Comparison of ENCODE assay signal across 2 cellular contexts in genomic region chrX:19672211-19672814, GRCh38.
TF ChIP-seq lines count a peak whose summit lies in the region.

No MANE protein-coding gene starts in this region.

TF ChIP-seq in IMR-90, 13 proteins besides CTCF, POLR2A, EP300 and RAD21 (continued from another document):
- TF ChIP-seq ELK1 (IDR thresholded peaks at IDR 0.05; ENCODE audit: borderline replicate concordance, low read depth, low read length): no peak
- no peak for TF ChIP-seq RCOR1 (IDR thresholded peaks at IDR 0.05; ENCODE audit: insufficient replicate concordance, low read length)

TF ChIP-seq in K562, 482 proteins besides CTCF, POLR2A, EP300 and RAD21 (continued from another document):
- TF ChIP-seq MAFK (IDR thresholded peaks at IDR 0.05; ENCODE audit: low read length): peak; percentile 40; the same call in 1 of the 2 replicates
- no peak for TF ChIP-seq DDX20 (tag; IDR thresholded peaks at IDR 0.05; ENCODE audit: low read depth)
- no peak for TF ChIP-seq HDAC6 (IDR thresholded peaks at IDR 0.05; ENCODE audit: low read depth, low read length)
- TF ChIP-seq, protein P1, sequence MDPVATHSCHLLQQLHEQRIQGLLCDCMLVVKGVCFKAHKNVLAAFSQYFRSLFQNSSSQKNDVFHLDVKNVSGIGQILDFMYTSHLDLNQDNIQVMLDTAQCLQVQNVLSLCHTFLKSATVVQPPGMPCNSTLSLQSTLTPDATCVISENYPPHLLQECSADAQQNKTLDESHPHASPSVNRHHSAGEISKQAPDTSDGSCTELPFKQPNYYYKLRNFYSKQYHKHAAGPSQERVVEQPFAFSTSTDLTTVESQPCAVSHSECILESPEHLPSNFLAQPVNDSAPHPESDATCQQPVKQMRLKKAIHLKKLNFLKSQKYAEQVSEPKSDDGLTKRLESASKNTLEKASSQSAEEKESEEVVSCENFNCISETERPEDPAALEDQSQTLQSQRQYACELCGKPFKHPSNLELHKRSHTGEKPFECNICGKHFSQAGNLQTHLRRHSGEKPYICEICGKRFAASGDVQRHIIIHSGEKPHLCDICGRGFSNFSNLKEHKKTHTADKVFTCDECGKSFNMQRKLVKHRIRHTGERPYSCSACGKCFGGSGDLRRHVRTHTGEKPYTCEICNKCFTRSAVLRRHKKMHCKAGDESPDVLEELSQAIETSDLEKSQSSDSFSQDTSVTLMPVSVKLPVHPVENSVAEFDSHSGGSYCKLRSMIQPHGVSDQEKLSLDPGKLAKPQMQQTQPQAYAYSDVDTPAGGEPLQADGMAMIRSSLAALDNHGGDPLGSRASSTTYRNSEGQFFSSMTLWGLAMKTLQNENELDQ (CRISPR knock-in tag; IDR thresholded peaks at IDR 0.05; ENCODE audit: borderline replicate concordance): no peak
- no peak for TF ChIP-seq ESRRA (IDR thresholded peaks at IDR 0.05; ENCODE audit: borderline replicate concordance, low read depth)
- TF ChIP-seq HMG20B (CRISPR knock-in tag; IDR thresholded peaks at IDR 0.05): no peak
- no peak for TF ChIP-seq KDM2B (CRISPR knock-in tag; IDR thresholded peaks at IDR 0.05)
- TF ChIP-seq PRMT5 (CRISPR knock-in tag; IDR thresholded peaks at IDR 0.05): no peak
- no peak for TF ChIP-seq AFF1 (IDR thresholded peaks at IDR 0.05; ENCODE audit: low read depth in 1 of 2, partially characterized antibody in 2 of 2)
- TF ChIP-seq ARNT (IDR thresholded peaks at IDR 0.05): no peak
- no peak for TF ChIP-seq KHSRP (IDR thresholded peaks at IDR 0.05)
- TF ChIP-seq ETV1 (tag; conservative IDR thresholded peaks at IDR 0.05; ENCODE audit: low read depth): no peak
- TF ChIP-seq C11orf30 (IDR thresholded peaks at IDR 0.05; ENCODE audit: low read depth): peak; percentile 39; the same call in 1 of the 2 replicates
- TF ChIP-seq MBD2 (IDR thresholded peaks at IDR 0.05; ENCODE audit: borderline replicate concordance, low read depth): no peak
- no peak for TF ChIP-seq ZBTB1 (CRISPR knock-in tag; IDR thresholded peaks at IDR 0.05; ENCODE audit: borderline replicate concordance, low read depth)
- TF ChIP-seq RBM25 (IDR thresholded peaks at IDR 0.05; ENCODE audit: low read depth, low read length, severe bottlenecking): no peak
- no peak for TF ChIP-seq ZNF584 (CRISPR knock-in tag; IDR thresholded peaks at IDR 0.05; ENCODE audit: low read depth)
- no peak for TF ChIP-seq SMAD2 (IDR thresholded peaks at IDR 0.05; ENCODE audit: low read depth, low read length)
- no peak for TF ChIP-seq EHMT2 (IDR thresholded peaks at IDR 0.05)
- no peak for TF ChIP-seq ATF7 (IDR thresholded peaks at IDR 0.05)
- no peak for TF ChIP-seq ZNF79 (CRISPR knock-in tag; IDR thresholded peaks at IDR 0.05; ENCODE audit: low read depth)
- no peak for TF ChIP-seq ZNF277 (CRISPR knock-in tag; IDR thresholded peaks at IDR 0.05; ENCODE audit: borderline replicate concordance)
- no peak for TF ChIP-seq ZFP36 (IDR thresholded peaks at IDR 0.05; ENCODE audit: low read depth, low read length, partially characterized antibody)
- TF ChIP-seq MAFF (IDR thresholded peaks at IDR 0.05; ENCODE audit: low read length): peak; percentile 58; the same call in 1 of the 2 replicates
- no peak for TF ChIP-seq NR2F6 (CRISPR knock-in tag; IDR thresholded peaks at IDR 0.05)
- no peak for TF ChIP-seq PPARD (CRISPR knock-in tag; IDR thresholded peaks at IDR 0.05)
- TF ChIP-seq NFXL1 (CRISPR knock-in tag; IDR thresholded peaks at IDR 0.05): no peak
- no peak for TF ChIP-seq REST (CRISPR knock-in tag; IDR thresholded peaks at IDR 0.05; ENCODE audit: low read depth)
- TF ChIP-seq, protein P2, sequence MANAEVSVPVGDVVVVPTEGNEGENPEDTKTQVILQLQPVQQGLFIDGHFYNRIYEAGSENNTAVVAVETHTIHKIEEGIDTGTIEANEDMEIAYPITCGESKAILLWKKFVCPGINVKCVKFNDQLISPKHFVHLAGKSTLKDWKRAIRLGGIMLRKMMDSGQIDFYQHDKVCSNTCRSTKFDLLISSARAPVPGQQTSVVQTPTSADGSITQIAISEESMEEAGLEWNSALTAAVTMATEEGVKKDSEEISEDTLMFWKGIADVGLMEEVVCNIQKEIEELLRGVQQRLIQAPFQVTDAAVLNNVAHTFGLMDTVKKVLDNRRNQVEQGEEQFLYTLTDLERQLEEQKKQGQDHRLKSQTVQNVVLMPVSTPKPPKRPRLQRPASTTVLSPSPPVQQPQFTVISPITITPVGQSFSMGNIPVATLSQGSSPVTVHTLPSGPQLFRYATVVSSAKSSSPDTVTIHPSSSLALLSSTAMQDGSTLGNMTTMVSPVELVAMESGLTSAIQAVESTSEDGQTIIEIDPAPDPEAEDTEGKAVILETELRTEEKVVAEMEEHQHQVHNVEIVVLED (CRISPR knock-in tag; IDR thresholded peaks at IDR 0.05): no peak
- TF ChIP-seq HNRNPH1 (optimal IDR thresholded peaks at IDR 0.05; ENCODE audit: low read depth, low read length): no peak
- TF ChIP-seq RNF2 (IDR thresholded peaks at IDR 0.05): no peak
- no peak for TF ChIP-seq HDGF (IDR thresholded peaks at IDR 0.05)
- TF ChIP-seq HLTF (IDR thresholded peaks at IDR 0.05): no peak
- peak; percentile 68 for TF ChIP-seq ZNF316 (IDR thresholded peaks at IDR 0.05)
- TF ChIP-seq CREB3 (tag; conservative IDR thresholded peaks at IDR 0.05; ENCODE audit: low read depth): no peak
- no peak for TF ChIP-seq SRF (CRISPR knock-in tag; IDR thresholded peaks at IDR 0.05)
- TF ChIP-seq TBL1XR1 (IDR thresholded peaks at IDR 0.05; ENCODE audit: low read length in 2 of 2): no peak
- TF ChIP-seq, protein P3, sequence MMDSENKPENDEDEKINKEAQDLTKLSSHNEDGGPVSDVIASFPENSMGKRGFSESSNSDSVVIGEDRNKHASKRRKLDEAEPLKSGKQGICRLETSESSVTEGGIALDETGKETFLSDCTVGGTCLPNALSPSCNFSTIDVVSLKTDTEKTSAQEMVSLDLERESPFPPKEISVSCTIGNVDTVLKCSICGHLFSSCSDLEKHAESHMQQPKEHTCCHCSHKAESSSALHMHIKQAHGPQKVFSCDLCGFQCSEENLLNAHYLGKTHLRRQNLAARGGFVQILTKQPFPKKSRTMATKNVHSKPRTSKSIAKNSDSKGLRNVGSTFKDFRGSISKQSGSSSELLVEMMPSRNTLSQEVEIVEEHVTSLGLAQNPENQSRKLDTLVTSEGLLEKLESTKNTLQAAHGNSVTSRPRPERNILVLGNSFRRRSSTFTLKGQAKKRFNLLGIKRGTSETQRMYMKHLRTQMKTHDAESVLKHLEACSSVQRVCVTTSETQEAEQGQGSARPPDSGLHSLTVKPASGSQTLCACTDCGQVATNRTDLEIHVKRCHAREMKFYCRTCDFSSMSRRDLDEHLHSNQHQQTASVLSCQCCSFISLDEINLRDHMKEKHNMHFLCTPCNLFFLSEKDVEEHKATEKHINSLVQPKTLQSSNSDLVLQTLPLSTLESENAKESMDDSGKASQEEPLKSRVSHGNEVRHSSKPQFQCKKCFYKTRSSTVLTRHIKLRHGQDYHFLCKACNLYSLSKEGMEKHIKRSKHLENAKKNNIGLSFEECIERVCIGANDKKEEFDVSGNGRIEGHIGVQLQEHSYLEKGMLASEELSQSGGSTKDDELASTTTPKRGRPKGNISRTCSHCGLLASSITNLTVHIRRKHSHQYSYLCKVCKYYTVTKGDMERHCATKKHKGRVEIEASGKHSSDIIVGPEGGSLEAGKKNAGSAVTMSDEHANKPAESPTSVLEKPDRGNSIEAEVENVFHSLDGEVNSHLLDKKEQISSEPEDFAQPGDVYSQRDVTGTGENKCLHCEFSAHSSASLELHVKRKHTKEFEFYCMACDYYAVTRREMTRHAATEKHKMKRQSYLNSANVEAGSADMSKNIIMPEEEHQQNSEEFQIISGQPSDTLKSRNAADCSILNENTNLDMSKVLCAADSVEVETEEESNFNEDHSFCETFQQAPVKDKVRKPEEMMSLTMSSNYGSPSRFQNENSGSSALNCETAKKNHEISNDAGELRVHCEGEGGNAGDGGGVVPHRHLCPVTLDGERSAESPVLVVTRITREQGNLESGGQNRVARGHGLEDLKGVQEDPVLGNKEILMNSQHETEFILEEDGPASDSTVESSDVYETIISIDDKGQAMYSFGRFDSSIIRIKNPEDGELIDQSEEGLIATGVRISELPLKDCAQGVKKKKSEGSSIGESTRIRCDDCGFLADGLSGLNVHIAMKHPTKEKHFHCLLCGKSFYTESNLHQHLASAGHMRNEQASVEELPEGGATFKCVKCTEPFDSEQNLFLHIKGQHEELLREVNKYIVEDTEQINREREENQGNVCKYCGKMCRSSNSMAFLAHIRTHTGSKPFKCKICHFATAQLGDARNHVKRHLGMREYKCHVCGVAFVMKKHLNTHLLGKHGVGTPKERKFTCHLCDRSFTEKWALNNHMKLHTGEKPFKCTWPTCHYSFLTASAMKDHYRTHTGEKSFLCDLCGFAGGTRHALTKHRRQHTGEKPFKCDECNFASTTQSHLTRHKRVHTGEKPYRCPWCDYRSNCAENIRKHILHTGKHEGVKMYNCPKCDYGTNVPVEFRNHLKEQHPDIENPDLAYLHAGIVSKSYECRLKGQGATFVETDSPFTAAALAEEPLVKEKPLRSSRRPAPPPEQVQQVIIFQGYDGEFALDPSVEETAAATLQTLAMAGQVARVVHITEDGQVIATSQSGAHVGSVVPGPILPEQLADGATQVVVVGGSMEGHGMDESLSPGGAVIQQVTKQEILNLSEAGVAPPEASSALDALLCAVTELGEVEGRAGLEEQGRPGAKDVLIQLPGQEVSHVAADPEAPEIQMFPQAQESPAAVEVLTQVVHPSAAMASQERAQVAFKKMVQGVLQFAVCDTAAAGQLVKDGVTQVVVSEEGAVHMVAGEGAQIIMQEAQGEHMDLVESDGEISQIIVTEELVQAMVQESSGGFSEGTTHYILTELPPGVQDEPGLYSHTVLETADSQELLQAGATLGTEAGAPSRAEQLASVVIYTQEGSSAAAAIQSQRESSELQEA (IDR thresholded peaks at IDR 0.05; ENCODE audit: low read depth): no peak
